15 cellular contexts compared by ENCODE assay signal in genomic region chr4:146110847-146111485, GRCh38.
DNase-seq lines count a peak whose midpoint lies in the region; ATAC-seq, FAIRE-seq and TF ChIP-seq lines count a peak whose summit lies in the region.
"Had no signal": no experiment of that assay in that cellular context is flagged by ENCODE, and none has a peak within 500 bp of the region (broad histone marks: within the 10 kb centered on the region; RNA-seq: fewer than 3 reads in every experiment).

No MANE protein-coding gene starts in this region.

- no peaks in the 10 kb centered on the region for H4K20me1 ChIP-seq in GM12878 (ENCODE audit: control insufficient read depth, insufficient read depth)

- ATAC-seq in GM21360 (IDR thresholded peaks at IDR 0.05; ENCODE audit: unreplicated experiment): peak; percentile 33
- peak; percentile 58 for ATAC-seq in HG03378 (IDR thresholded peaks at IDR 0.05; ENCODE audit: unreplicated experiment)
- peak; percentile 74 for ATAC-seq in GM12878
- no peak for ATAC-seq in Right ventricle myocardium superior (ENCODE audit: poor library complexity)
- ATAC-seq in GM18873 (IDR thresholded peaks at IDR 0.05; ENCODE audit: low FRiP score, unreplicated experiment): no peak
- ATAC-seq in HG03097 (IDR thresholded peaks at IDR 0.05; ENCODE audit: low FRiP score, unreplicated experiment): no peak
- ATAC-seq: K562 had no signal

- CTCF ChIA-PET in GM12878 (lab: Yijun Ruan, JAX): interaction anchor here (1.1 to 2.6 kb wide), 5 partner anchors 12 to 32 kb away, joined by 3 to 24 read pairs (median 3); no protein-coding TSS in a partner anchor

- H3K27ac ChIP-seq in GM12878 (ENCODE audit: control insufficient read depth, insufficient read depth): peak overlapping the region; percentile 61

- WGBS in GM12878 (ENCODE audit: insufficient coverage, insufficient replicate concordance, low lambda C conversion rate, missing lambda C conversion rate): 99% methylated on average over 4 of the region's 4 CpGs

- DNase-seq in CD1c-positive myeloid dendritic cell (ENCODE audit: extremely low spot score) (peak; percentile 66), GM12878 (ENCODE audit: low read depth, low spot score) (no peak), RPMI8226 (no peak), Right ventricle myocardium superior (no peak)
- DNase-seq: activated CD4-positive, alpha-beta T cell treated with anti-CD3 and anti-CD28 coated beads for 1 hour; activated naive CD8-positive, alpha-beta T cell treated with anti-CD3 and anti-CD28 coated beads for 36 hours; caudate nucleus; NCI-H345 had no signal

- RAD21 ChIA-PET in GM12878 (lab: Charles Lee; ENCODE audit: unreplicated experiment): interaction anchor here (0.9 to 1.4 kb wide), 3 partner anchors 12 to 87 kb away, joined by 3 to 4 read pairs (median 3); no protein-coding TSS in a partner anchor

- H3K9me3 ChIP-seq in GM12878 (replicated peaks; ENCODE audit: control insufficient read depth, insufficient read depth, low read length): no peaks in the 10 kb centered on the region

- FAIRE-seq in GM12878 (lab: Jason Lieb, UNC): no peak
- FAIRE-seq: endometrium, frontal cortex, K562 had no signal

- no peaks in the 10 kb centered on the region for H3K27me3 ChIP-seq in GM12878 (replicated peaks in 1 of 2; ENCODE audit: control insufficient read depth in 2 of 2, insufficient read depth in 2 of 2, low read length in 1 of 2)

- no peaks in the 10 kb centered on the region for H3K36me3 ChIP-seq in GM12878 (ENCODE audit: control insufficient read depth in 2 of 2, insufficient read depth in 2 of 2, low read length in 1 of 2)

- peak overlapping the region; percentile 45 for H3K4me2 ChIP-seq in GM12878 (ENCODE audit: control insufficient read depth, insufficient read depth)

- no peak for TF ChIP-seq EP300 in GM12878 (IDR thresholded peaks at IDR 0.05; ENCODE audit: borderline replicate concordance in 1 of 2, control insufficient read depth in 1 of 2, low read depth in 2 of 2, low read length in 2 of 2)

- POLR2A ChIA-PET in GM12878 (lab: Charles Lee): interaction anchor here (0.5 kb wide), 1 partner anchor 314 kb away, joined by 4 read pairs; no protein-coding TSS in a partner anchor

- H3K79me2 ChIP-seq in GM12878 (ENCODE audit: control insufficient read depth, insufficient read depth, low read length): no peaks in the 10 kb centered on the region

- in situ Hi-C loops in GM12878 (cut with MboI): no loop called here

- H2AFZ ChIP-seq in GM12878 (ENCODE audit: control insufficient read depth, low read depth, low read length): peak overlapping the region; percentile 78

- H3K4me3 ChIP-seq in GM12878: no peak overlapping the region
- H3K4me3 ChIP-seq: K562 had no signal

- TF ChIP-seq POLR2A in GM12878 (IDR thresholded peaks at IDR 0.05; ENCODE audit: low read depth, low read length): no peak

- 0 out of 2 replicates have a peak overlapping the region, but pooled peaks have one; percentile 33 for H3K9ac ChIP-seq in GM12878 (ENCODE audit: control insufficient read depth, insufficient read depth, low read length)

- no peak for TF ChIP-seq RAD21 in GM12878 (IDR thresholded peaks at IDR 0.05; ENCODE audit: insufficient read depth, low read depth, low read length)

- TF ChIP-seq CTCF in GM12878 (IDR thresholded peaks at IDR 0.05 in 2 of 3, conservative IDR thresholded peaks at IDR 0.05 in 1 of 3; ENCODE audit: control insufficient read depth in 2 of 3, extremely low read depth in 1 of 3, insufficient read depth in 1 of 3, low read depth in 3 of 3, low read length in 3 of 3): no peak

- H3K4me1 ChIP-seq in GM12878 (ENCODE audit: control insufficient read depth, insufficient read depth, low read length): peaks cover 28% of the 10 kb centered on the region

- BruUV-seq in GM12878 (replicated peaks; lab: Mats Ljungman, UMichigan): no TSS peak

- intact Hi-C loops in GM12878 (cut with micrococcal nuclease; ENCODE audit: unreplicated experiment) (no loop called here), Right ventricle myocardium superior (cut with DNase I) (no loop called here)

- SMC1A ChIA-PET in GM12878 (lab: Charles Lee; ENCODE audit: uncharacterized antibody, unreplicated experiment): interaction anchor here (1.0 to 2.2 kb wide), 10 partner anchors 9 to 164 kb away, joined by 3 to 13 read pairs (median 4); no protein-coding TSS in a partner anchor

TF ChIP-seq in GM12878, 131 proteins besides CTCF, POLR2A, EP300 and RAD21:
- TF ChIP-seq BCL11A (IDR thresholded peaks at IDR 0.05; ENCODE audit: low read depth, low read length): no peak
- no peak for TF ChIP-seq FOXM1 (IDR thresholded peaks at IDR 0.05; ENCODE audit: low read depth, low read length)
- peak; percentile 49; the same call in 1 of the 2 replicates for TF ChIP-seq NFIC (IDR thresholded peaks at IDR 0.05; ENCODE audit: low read depth, low read length)
- no peak for TF ChIP-seq GABPA (IDR thresholded peaks at IDR 0.05; ENCODE audit: low read depth)
- TF ChIP-seq JUNB (IDR thresholded peaks at IDR 0.05): 0 out of 2 replicates have a peak, but pooled peaks have one; percentile 8
TF ChIP-seq in GM12878: peak in this region for 2.

Comparison
In these comparisons a context has a peak if more than half of its experiments do, and no peak if none do; other contexts are left out.
1. ATAC-seq: peak in GM21360 (single experiment), HG03378 (single experiment) and GM12878 (single experiment); none in Right ventricle myocardium superior (single experiment), GM18873 (single experiment) and HG03097 (single experiment).